In the genomic region with DNA sequence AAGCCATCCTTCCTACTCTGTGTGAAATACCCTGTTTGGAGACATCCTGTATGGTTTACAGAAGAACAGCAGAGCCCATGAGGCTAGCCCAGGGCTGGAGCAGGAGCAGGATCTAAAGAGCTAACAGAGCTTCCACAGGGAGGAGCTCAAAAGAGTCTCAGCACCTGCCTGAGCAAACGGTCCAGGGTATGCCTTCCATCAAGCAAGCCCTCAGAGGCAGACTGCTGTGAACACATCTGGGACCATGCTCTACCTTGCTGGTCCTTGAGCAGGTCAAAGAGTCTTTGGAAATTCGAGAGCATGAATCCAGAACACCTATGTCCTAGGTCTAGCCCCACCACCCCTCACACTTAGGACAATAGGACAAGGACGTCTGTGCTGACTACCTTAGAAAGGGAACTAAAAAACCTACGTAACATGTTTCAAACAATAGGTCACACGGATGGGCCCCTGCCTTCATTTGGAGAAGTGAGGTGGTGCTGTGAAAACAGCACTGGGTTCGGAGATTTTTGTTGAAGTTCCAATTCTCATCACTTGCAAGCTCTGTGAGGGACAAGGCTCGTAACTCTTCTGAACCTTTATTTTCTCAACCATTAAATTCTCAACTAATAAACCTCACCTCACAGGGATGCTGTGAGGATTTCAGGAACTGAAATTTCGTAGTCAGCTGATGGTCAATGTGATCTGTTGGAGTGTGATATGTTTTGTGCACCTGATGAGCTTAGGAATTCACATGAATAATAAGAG, we compare ENCODE assay signal across 20 cellular contexts.
"Had no signal": no experiment of that assay in that cellular context is flagged by ENCODE, and none has a peak within 500 bp of the region (broad histone marks: within the 10 kb centered on the region; RNA-seq: fewer than 3 reads in every experiment).

No MANE protein-coding gene starts in this region.

- H3K79me2 ChIP-seq: hepatocyte had no signal

- DNase-seq: activated CD4-positive, alpha-beta memory T cell treated with anti-CD3 and anti-CD28 coated beads, Interleukin-2, amount 10 ng/mL, durations not matched to agents 7 days and 5 days; activated CD4-positive, alpha-beta T cell treated with anti-CD3 and anti-CD28 coated beads, Interleukin-2, amount 10 ng/mL, durations not matched to agents 24 days and 14 days; activated effector memory CD4-positive, alpha-beta T cell treated with anti-CD3 and anti-CD28 coated beads, Interleukin-2, amount 50 U/mL, for 16 hours; activated naive CD4-positive, alpha-beta T cell treated with anti-CD3 and anti-CD28 coated beads, Interleukin-2, amount 10 ng/mL, durations not matched to agents 7 days and 5 days; amygdala; cerebellar nuclear complex; effector CD4-positive, alpha-beta T cell; erythroblast; foreskin keratinocyte; left ventricle myocardium inferior; right lobe of liver; stimulated activated CD4-positive, alpha-beta T cell treated with anti-CD3 and anti-CD28 coated beads, Interleukin-15, amount 100 ng/mL, for 24 hours; stimulated activated naive CD4-positive, alpha-beta T cell; testis; trophoblast cell had no signal

- ATAC-seq: foreskin keratinocyte, right lobe of liver had no signal

- H3K4me1 Mint-ChIP-seq: activated CD4-positive, alpha-beta memory T cell treated with anti-CD3 and anti-CD28 coated beads, Interleukin-2, amount 10 ng/mL, durations not matched to agents 7 days and 5 days; activated CD4-positive, alpha-beta T cell treated with anti-CD3 and anti-CD28 coated beads, Interleukin-2, amount 10 ng/mL, durations not matched to agents 24 days and 14 days; activated naive CD4-positive, alpha-beta T cell treated with anti-CD3 and anti-CD28 coated beads, Interleukin-2, amount 10 ng/mL, durations not matched to agents 7 days and 5 days; mesothelial cell of epicardium had no signal

- H3K4me2 ChIP-seq: hepatocyte had no signal

- H3K27me3 ChIP-seq: right lobe of liver, testis had no signal

- H3K4me3 Mint-ChIP-seq: activated CD4-positive, alpha-beta memory T cell treated with anti-CD3 and anti-CD28 coated beads, Interleukin-2, amount 10 ng/mL, durations not matched to agents 7 days and 5 days; activated CD4-positive, alpha-beta T cell treated with anti-CD3 and anti-CD28 coated beads, Interleukin-2, amount 10 ng/mL, durations not matched to agents 24 days and 14 days; activated naive CD4-positive, alpha-beta T cell treated with anti-CD3 and anti-CD28 coated beads, Interleukin-2, amount 10 ng/mL, durations not matched to agents 7 days and 5 days; mesothelial cell of epicardium; nephron; T-helper 1 cell treated with Interleukin-12 subunit alpha and Interleukin-12 subunit beta and Interleukin-4 antibody, amounts not matched to agents 30 μg/mL and 1 μg/mL, for 36 hours had no signal

- H3K36me3 ChIP-seq: left ventricle myocardium inferior, right lobe of liver had no signal

- H2AFZ ChIP-seq: hepatocyte had no signal

- H3K36me3 Mint-ChIP-seq: activated naive CD4-positive, alpha-beta T cell treated with anti-CD3 and anti-CD28 coated beads, Interleukin-2, amount 10 ng/mL, durations not matched to agents 7 days and 5 days; mesothelial cell of epicardium had no signal

- H3K4me1 ChIP-seq: foreskin keratinocyte, left ventricle myocardium inferior, right lobe of liver, testis had no signal

- H3K9me3 Mint-ChIP-seq: activated CD4-positive, alpha-beta memory T cell treated with anti-CD3 and anti-CD28 coated beads, Interleukin-2, amount 10 ng/mL, durations not matched to agents 7 days and 5 days; activated CD4-positive, alpha-beta T cell treated with anti-CD3 and anti-CD28 coated beads, Interleukin-2, amount 10 ng/mL, durations not matched to agents 24 days and 14 days had no signal

- H3K9me3 ChIP-seq: left ventricle myocardium inferior, right lobe of liver, testis had no signal

- H3K4me3 ChIP-seq: hepatocyte, left ventricle myocardium inferior, right lobe of liver, skin epidermis, testis had no signal

- H3K27ac ChIP-seq: foreskin keratinocyte, hepatocyte, left ventricle myocardium inferior, right lobe of liver, testis had no signal

- H3K27ac Mint-ChIP-seq: activated CD4-positive, alpha-beta memory T cell treated with anti-CD3 and anti-CD28 coated beads, Interleukin-2, amount 10 ng/mL, durations not matched to agents 7 days and 5 days; activated CD4-positive, alpha-beta T cell treated with anti-CD3 and anti-CD28 coated beads, Interleukin-2, amount 10 ng/mL, durations not matched to agents 24 days and 14 days; activated naive CD4-positive, alpha-beta T cell treated with anti-CD3 and anti-CD28 coated beads, Interleukin-2, amount 10 ng/mL, durations not matched to agents 7 days and 5 days; mesothelial cell of epicardium; nephron; T-helper 1 cell treated with Interleukin-12 subunit alpha and Interleukin-12 subunit beta and Interleukin-4 antibody, amounts not matched to agents 30 μg/mL and 1 μg/mL, for 36 hours had no signal
